In the genomic region with DNA sequence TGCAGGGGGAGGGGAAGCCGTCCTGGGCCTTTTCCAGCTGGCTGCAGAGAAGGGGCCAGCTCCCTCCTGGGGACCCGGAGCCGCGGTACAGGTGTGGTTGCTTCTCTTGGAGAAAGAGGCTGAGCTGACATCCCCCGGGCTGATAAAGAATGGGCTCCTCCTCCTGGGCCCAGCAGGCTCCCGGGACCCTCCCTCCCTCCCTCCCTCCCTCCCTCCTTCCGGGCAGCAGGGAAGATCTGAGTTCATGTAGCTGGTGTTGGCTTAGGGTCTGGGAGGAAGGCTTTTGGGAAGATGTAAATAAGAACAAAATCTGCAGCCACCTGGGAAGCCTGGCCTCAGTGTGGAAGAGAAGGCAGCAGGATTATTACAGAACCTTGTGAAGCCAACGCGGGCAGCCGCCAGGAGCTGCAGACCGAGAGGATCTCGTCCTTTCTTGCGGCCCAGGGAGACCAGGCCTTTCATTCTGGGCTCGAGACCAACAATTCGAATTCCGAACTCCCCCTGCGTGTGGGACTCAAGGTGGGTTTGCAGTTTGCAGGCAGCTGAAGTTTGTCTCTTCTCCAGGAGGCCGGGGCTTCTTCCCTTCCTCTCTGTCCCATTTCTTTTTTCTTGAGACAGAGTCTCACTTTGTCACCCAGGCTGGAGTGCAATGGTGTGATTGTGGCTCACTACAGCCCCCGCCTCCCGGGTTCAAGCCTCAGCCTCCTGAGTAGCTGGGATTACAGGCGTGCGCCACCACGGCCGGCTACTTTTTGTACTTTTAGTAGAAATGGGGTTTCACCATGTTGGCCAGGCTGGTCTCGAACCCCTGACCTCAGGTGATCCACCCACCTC, we compare ENCODE assay signal across 8 cellular contexts. TPM values are rescaled to one million over a fixed set of nuclear protein-coding genes. Genes with fewer than 3 reads are reported as not detected.
A peak's percentile ranks its signal among the peaks of the same experiment; 100 is the strongest.
DNase-seq lines count a peak whose midpoint lies in the region; ATAC-seq and TF ChIP-seq lines count a peak whose summit lies in the region.

TSS of gene PLCXD1 (plus strand) at position 216 of the 834 bp plus-strand sequence. CDS start 2,807 bp downstream, outside the sequence.

- no peak for DNase-seq in activated CD8-positive, alpha-beta memory T cell treated with anti-CD3 and anti-CD28 coated beads, Interleukin-2, amount 50 U/mL, for 48 hours
- peak in 1 of 2 donors; percentile 59 for DNase-seq in foreskin fibroblast
- no peak for DNase-seq in omental fat pad (ENCODE audit: low spot score)
- no peak for DNase-seq in HPDE6-E6E7 (ENCODE audit: extremely low spot score)
- DNase-seq in NCI-H446 (lab: John Stamatoyannopoulos, UW), result no peak
- no peak for DNase-seq in NCI-H82 (lab: John Stamatoyannopoulos, UW)

- CTCF ChIA-PET in activated CD8-positive, alpha-beta memory T cell treated with anti-CD3 and anti-CD28 coated beads for 36 hours (lab: Charles Lee), result no interaction called here

- H3K4me3 ChIP-seq in foreskin fibroblast (ENCODE audit: low read depth in 1 of 2, low read length in 2 of 2), result peak within 1 kb of the TSS; percentile 16 to 62

- POLR2A ChIA-PET in activated CD8-positive, alpha-beta memory T cell treated with anti-CD3 and anti-CD28 coated beads for 36 hours (lab: Charles Lee), result no interaction called here

- ATAC-seq in omental fat pad (ENCODE audit: low FRiP score), result peak; percentile 12

- TF ChIP-seq CTCF in foreskin fibroblast (IDR thresholded peaks at IDR 0.05; ENCODE audit: low read depth, low read length) (no peak), omental fat pad (IDR thresholded peaks at IDR 0.05) (no peak)

- no peak within 1 kb of the TSS for H3K27ac Mint-ChIP-seq in T-helper 1 cell treated with Interleukin-12 subunit alpha and Interleukin-12 subunit beta and Interleukin-4 antibody, amounts not matched to agents 30 μg/mL and 1 μg/mL, for 36 hours

- peaks cover 17% of the 10 kb centered on the region for H3K4me1 Mint-ChIP-seq in T-helper 1 cell treated with Interleukin-12 subunit alpha and Interleukin-12 subunit beta and Interleukin-4 antibody, amounts not matched to agents 30 μg/mL and 1 μg/mL, for 36 hours (ENCODE audit: low read depth)

- H3K4me3 Mint-ChIP-seq in T-helper 1 cell treated with Interleukin-12 subunit alpha and Interleukin-12 subunit beta and Interleukin-4 antibody, amounts not matched to agents 30 μg/mL and 1 μg/mL, for 36 hours, result peak within 1 kb of the TSS; percentile 65

- peaks cover 14% of the 10 kb centered on the region for H3K36me3 Mint-ChIP-seq in T-helper 1 cell treated with Interleukin-12 subunit alpha and Interleukin-12 subunit beta and Interleukin-4 antibody, amounts not matched to agents 30 μg/mL and 1 μg/mL, for 36 hours (ENCODE audit: low read depth)

- H3K9me3 Mint-ChIP-seq in T-helper 1 cell treated with Interleukin-12 subunit alpha and Interleukin-12 subunit beta and Interleukin-4 antibody, amounts not matched to agents 30 μg/mL and 1 μg/mL, for 36 hours, result no peaks in the 10 kb centered on the region

- H3K27me3 Mint-ChIP-seq in T-helper 1 cell treated with Interleukin-12 subunit alpha and Interleukin-12 subunit beta and Interleukin-4 antibody, amounts not matched to agents 30 μg/mL and 1 μg/mL, for 36 hours (ENCODE audit: low read depth), result no peaks in the 10 kb centered on the region

RNA-seq across cellular contexts. Expression of gene PLCXD1, which starts in this region (rescaled TPM):
- 10 to 100 TPM; 31.2 to 36.4 TPM for total RNA-seq in activated CD8-positive, alpha-beta memory T cell treated with anti-CD3 and anti-CD28 coated beads for 36 hours
- total RNA-seq in omental fat pad, result 10 to 100 TPM; 12.8 to 32.3 (median 21.9) TPM
